13 cellular contexts compared by ENCODE assay signal in genomic region chr17:64406321-64407200, GRCh38. TPM values are rescaled to one million over a fixed set of nuclear protein-coding genes. Genes with fewer than 3 reads are reported as not detected.
DNase-seq lines count a peak whose midpoint lies in the region; ATAC-seq, FAIRE-seq and TF ChIP-seq lines count a peak whose summit lies in the region.
"Had no signal": no experiment of that assay in that cellular context is flagged by ENCODE, and none has a peak within 500 bp of the region (broad histone marks: within the 10 kb centered on the region; RNA-seq: fewer than 3 reads in every experiment).

No MANE protein-coding gene starts in this region.

- no peak for FAIRE-seq in H54 (lab: Jason Lieb, UNC)

- H3K4me1 ChIP-seq in endodermal cell (ENCODE audit: control insufficient read depth, insufficient read depth, low read length) = peaks cover 8% of the 10 kb centered on the region
- H3K4me1 ChIP-seq in upper lobe of left lung = peaks cover 14 to 32% (median 25%) of the 10 kb centered on the region in 4 donors

- no peak overlapping the region for H3K27ac ChIP-seq in endodermal cell (ENCODE audit: low read depth, low read length)
- H3K27ac ChIP-seq in upper lobe of left lung = peak overlapping the region in 3 of 4 donors; percentile 27 to 79 (median 50)
- H3K27ac ChIP-seq: C4-2B, dorsolateral prefrontal cortex, thyroid gland had no signal

- TF ChIP-seq CTCF in endodermal cell (conservative IDR thresholded peaks at IDR 0.05) (no peak), upper lobe of left lung (IDR thresholded peaks at IDR 0.05) (no peak)

- TF ChIP-seq EP300 in upper lobe of left lung (IDR thresholded peaks at IDR 0.05) = no peak

- WGBS in endodermal cell (ENCODE audit: insufficient coverage in 1 of 2, insufficient read length in 1 of 2), 2 experiments = 89 to 95% methylated on average over 13 to 14 of the region's 14 CpGs
- WGBS in upper lobe of left lung, 2 donors = 76 to 84% methylated on average over 14 of the region's 14 CpGs

- H3K9me3 ChIP-seq in endodermal cell (ENCODE audit: control insufficient read depth, low read length) (no peaks in the 10 kb centered on the region), upper lobe of left lung (no peaks in the 10 kb centered on the region)
- H3K9me3 ChIP-seq: thyroid gland had no signal

- no peaks in the 10 kb centered on the region for H3K36me3 Mint-ChIP-seq in endodermal cell (ENCODE audit: low read depth)

- DNase-seq in Right ventricle myocardium superior (peak; percentile 39), Right ventricle myocardium inferior (ENCODE audit: missing footprints) (no peak), NCI-H2029 treated with DMSO at 0.1 percent for 48 hours (lab: John Stamatoyannopoulos, UW) (peak; percentile 4), endodermal cell (peak; percentile 69), upper lobe of left lung (no peak), H54 (ENCODE audit: insufficient read length, low spot score) (no peak), left lobe of liver (ENCODE audit: low spot score) (no peak), SKM-1 (lab: John Stamatoyannopoulos, UW; ENCODE audit: unreplicated experiment) (no peak)
- DNase-seq: dorsolateral prefrontal cortex, NCI-H2171, thyroid gland had no signal

- peaks cover 10% of the 10 kb centered on the region for H3K4me1 Mint-ChIP-seq in endodermal cell

- H3K4me3 ChIP-seq in endodermal cell (ENCODE audit: low read length) = no peak overlapping the region
- no peak overlapping the region for H3K4me3 ChIP-seq in upper lobe of left lung
- H3K4me3 ChIP-seq: dorsolateral prefrontal cortex, heart right ventricle, thyroid gland had no signal

- ATAC-seq in Right ventricle myocardium superior (ENCODE audit: poor library complexity) = no peak
- no peak for ATAC-seq in Right ventricle myocardium inferior
- ATAC-seq in upper lobe of left lung (ENCODE audit: low FRiP score in 2 of 2) = peak in 1 of 2 donors; percentile 37
- no peak for ATAC-seq in left lobe of liver

- no peak overlapping the region for H3K9ac ChIP-seq in endodermal cell (ENCODE audit: extremely low read depth, low read length, poor library complexity, severe bottlenecking)

- intact Hi-C loops in Right ventricle myocardium superior (cut with DNase I) = no loop called here
- intact Hi-C loops in Right ventricle myocardium inferior (cut with DNase I) = no loop called here

- peaks cover 5% of the 10 kb centered on the region for H3K9me3 Mint-ChIP-seq in endodermal cell

- TF ChIP-seq POLR2A in upper lobe of left lung (IDR thresholded peaks at IDR 0.05) = no peak
- no peak for TF ChIP-seq POLR2A in H54 (IDR thresholded peaks at IDR 0.05; ENCODE audit: low read depth, low read length)

- H3K36me3 ChIP-seq in endodermal cell (ENCODE audit: control insufficient read depth, insufficient read depth, low read length) = no peaks in the 10 kb centered on the region
- no peaks in the 10 kb centered on the region for H3K36me3 ChIP-seq in upper lobe of left lung
- H3K36me3 ChIP-seq: heart right ventricle, thyroid gland had no signal

- no peaks in the 10 kb centered on the region for H3K27me3 Mint-ChIP-seq in endodermal cell (ENCODE audit: insufficient read depth)

- peak overlapping the region; percentile 35 for H3K27ac Mint-ChIP-seq in endodermal cell

- H3K4me3 Mint-ChIP-seq in endodermal cell = no peak overlapping the region

- H3K27me3 ChIP-seq in endodermal cell (ENCODE audit: control insufficient read depth, insufficient read depth, low read length, poor library complexity, severe bottlenecking) = no peaks in the 10 kb centered on the region
- H3K27me3 ChIP-seq in upper lobe of left lung = no peaks in the 10 kb centered on the region
- H3K27me3 ChIP-seq: dorsolateral prefrontal cortex, heart right ventricle, thyroid gland had no signal

RNA-seq across cellular contexts. Expression of gene PECAM1, which starts 15.9 kb away (rescaled TPM):
- total RNA-seq in Right ventricle myocardium superior (89.9 TPM), Right ventricle myocardium inferior (116 TPM), endodermal cell (under 1 TPM; 0.33 to 0.86 TPM), upper lobe of left lung (100 to 1,000 TPM; 142 to 635 (median 351) TPM), left lobe of liver (20.2 TPM)
- polyA plus RNA-seq in endodermal cell (2013, experiment 1 of 2) = 0.39 TPM
- 1.2 TPM for polyA plus RNA-seq in endodermal cell (2013, experiment 2 of 2)

RNA-seq across cellular contexts. Expression of gene MILR1, which starts 42.4 kb away (rescaled TPM):
- total RNA-seq in Right ventricle myocardium superior (2.2 TPM), Right ventricle myocardium inferior (3.8 TPM), endodermal cell (under 1 TPM in 1 of 2 donors, not detected in 1; 0.80 TPM), upper lobe of left lung (10 to 100 TPM in 3 of 6 donors, 1 to 10 TPM in 3; 6.3 to 22.9 (median 10.2) TPM), left lobe of liver (0.33 TPM)
- polyA plus RNA-seq in endodermal cell (2013, experiment 1 of 2) = not detected
- polyA plus RNA-seq in endodermal cell (2013, experiment 2 of 2) = not detected

Comparison
In these comparisons a context has a peak if more than half of its experiments do, and no peak if none do; other contexts are left out.
1. DNase-seq: peak in Right ventricle myocardium superior (single experiment), NCI-H2029 treated with DMSO at 0.1 percent for 48 hours (single experiment) and endodermal cell (single experiment); none in Right ventricle myocardium inferior (single experiment), upper lobe of left lung (0 of 2), H54 (single experiment), left lobe of liver (single experiment) and SKM-1 (single experiment).
2. RNA of gene PECAM1, which starts 15.9 kb away (total RNA-seq): 142 to 635 TPM in upper lobe of left lung, 116 TPM in Right ventricle myocardium inferior (single experiment), 89.9 TPM in Right ventricle myocardium superior (single experiment) and 20.2 TPM in left lobe of liver (single experiment); 0.33 to 0.86 TPM in endodermal cell; every median in the first group is over 10 times any median in the second.